In genomic region chr7:22549051-22549450, GRCh38 we compare ENCODE assay signal across 14 cellular contexts. TPM values are rescaled to one million over a fixed set of nuclear protein-coding genes. Genes with fewer than 3 reads are reported as not detected.
DNase-seq lines count a peak whose midpoint lies in the region; ATAC-seq and TF ChIP-seq lines count a peak whose summit lies in the region.
"Had no signal": no experiment of that assay in that cellular context is flagged by ENCODE, and none has a peak within 500 bp of the region (broad histone marks: within the 10 kb centered on the region; RNA-seq: fewer than 3 reads in every experiment).

No MANE protein-coding gene starts in this region.

- peak overlapping the region; percentile 91 for H3K4me3 Mint-ChIP-seq in neural crest cell

- no peak for TF ChIP-seq CTCF in neural crest cell (conservative IDR thresholded peaks at IDR 0.05)

- peaks cover 11% of the 10 kb centered on the region for H3K4me1 Mint-ChIP-seq in neural crest cell

- ATAC-seq in esophagus mucosa (peak; percentile 78), GM18858 (IDR thresholded peaks at IDR 0.05; ENCODE audit: unreplicated experiment) (no peak), GM19455 (IDR thresholded peaks at IDR 0.05; ENCODE audit: unreplicated experiment) (no peak)

- peak; percentile 78 for DNase-seq in ELF-1 (ENCODE audit: low read depth, low spot score)
- DNase-seq in NCI-H69 (lab: John Stamatoyannopoulos, UW), result peak; percentile 13
- DNase-seq in neural crest cell (ENCODE audit: low read depth, low spot score), result no peak
- no peak for DNase-seq in DMS153 (lab: John Stamatoyannopoulos, UW)
- DNase-seq: activated CD4-positive, alpha-beta T cell treated with anti-CD3 and anti-CD28 coated beads for 36 hours; activated T-cell treated with anti-CD3 and anti-CD28 coated beads, Interleukin-2, amount 50 U/mL, for 1 hour; mucosa of descending colon; stimulated activated CD4-positive, alpha-beta T cell treated with anti-CD3 and anti-CD28 coated beads, Interleukin-2, amount 100 ng/mL, for 24 hours; T-helper 2 cell had no signal

- no peak overlapping the region for H3K27ac Mint-ChIP-seq in neural crest cell (ENCODE audit: unreplicated experiment)
- H3K27ac Mint-ChIP-seq: activated CD4-positive, alpha-beta T cell treated with anti-CD3 and anti-CD28 coated beads for 36 hours; dendritic cell treated with granulocyte-macrophage colony-stimulating factor and Interleukin-4, amounts not matched to agents 40 ng/mL and 50 ng/mL, for 4 days; IgD-negative memory B cell had no signal

- no peaks in the 10 kb centered on the region for H3K36me3 Mint-ChIP-seq in neural crest cell (ENCODE audit: low read depth)
- H3K36me3 Mint-ChIP-seq: IgD-negative memory B cell had no signal

- H3K9me3 Mint-ChIP-seq in neural crest cell, result no peaks in the 10 kb centered on the region
- H3K9me3 Mint-ChIP-seq: dendritic cell treated with granulocyte-macrophage colony-stimulating factor and Interleukin-4, amounts not matched to agents 40 ng/mL and 50 ng/mL, for 4 days; IgD-negative memory B cell had no signal

- H3K27me3 Mint-ChIP-seq in neural crest cell (ENCODE audit: low read depth), result peaks cover 56% of the 10 kb centered on the region

RNA-seq across cellular contexts. Expression of gene STEAP1B, which starts 49.1 kb away (rescaled TPM):
- total RNA-seq in esophagus mucosa, result 2.0 TPM
- 9.5 and 10.8 TPM in 2 replicates for total RNA-seq in neural crest cell

Comparison
In these comparisons a context has a peak if more than half of its experiments do, and no peak if none do; other contexts are left out.
1. DNase-seq: peak in ELF-1 (single experiment) and NCI-H69 (single experiment); none in neural crest cell (single experiment) and DMS153 (single experiment).